8 cellular contexts compared by ENCODE assay signal in genomic region chr17:6443692-6444572, GRCh38. TPM values are rescaled to one million over a fixed set of nuclear protein-coding genes. Genes with fewer than 3 reads are reported as not detected.
DNase-seq lines count a peak whose midpoint lies in the region.

Gene PIMREG, plus strand, starts transcription at chr17:6444455. Its CDS starts 656 bp downstream, at chr17:6445111.

- H3K9me3 Mint-ChIP-seq in activated naive CD4-positive, alpha-beta T cell treated with anti-CD3 and anti-CD28 coated beads for 36 hours: no peaks in the 10 kb centered on the region

- H3K27me3 Mint-ChIP-seq in activated naive CD4-positive, alpha-beta T cell treated with anti-CD3 and anti-CD28 coated beads for 36 hours (ENCODE audit: low read depth): peaks cover 5% of the 10 kb centered on the region

- DNase-seq in EL: peak; percentile 96
- peak; percentile 87 for DNase-seq in H4 (ENCODE audit: low spot score)
- peak; percentile 94 for DNase-seq in M059J (ENCODE audit: low read depth)
- DNase-seq in SK-N-DZ (ENCODE audit: low spot score): peak; percentile 98
- DNase-seq in activated naive CD4-positive, alpha-beta T cell treated with anti-CD3 and anti-CD28 coated beads for 36 hours: peak; percentile 98
- DNase-seq in germinal center (ENCODE audit: low spot score): peak; percentile 94
- peak; percentile 61 to 97 (median 89) for DNase-seq in nucleus accumbens (lab: John Stamatoyannopoulos, UW)
- DNase-seq in superior temporal gyrus (ENCODE audit: extremely low spot score): peak; percentile 92

- H3K36me3 Mint-ChIP-seq in activated naive CD4-positive, alpha-beta T cell treated with anti-CD3 and anti-CD28 coated beads for 36 hours (ENCODE audit: low read depth): no peaks in the 10 kb centered on the region

- intact Hi-C loops in activated naive CD4-positive, alpha-beta T cell treated with anti-CD3 and anti-CD28 coated beads for 36 hours (cut with micrococcal nuclease): loop anchor here (2.0 to 5.0 kb wide), 2 partner anchors 568 to 859 kb away; partner anchors contain the start of genes NLRP1 and RNASEK

- H3K4me1 Mint-ChIP-seq in activated naive CD4-positive, alpha-beta T cell treated with anti-CD3 and anti-CD28 coated beads for 36 hours (ENCODE audit: low read depth): peaks cover 11% of the 10 kb centered on the region

- H3K4me3 Mint-ChIP-seq in activated naive CD4-positive, alpha-beta T cell treated with anti-CD3 and anti-CD28 coated beads for 36 hours: peak within 1 kb of the TSS; percentile 97

- CTCF ChIA-PET in activated naive CD4-positive, alpha-beta T cell treated with anti-CD3 and anti-CD28 coated beads for 36 hours (lab: Charles Lee): interaction anchor here (3.0 kb wide), 1 partner anchor 29 kb away, joined by 10 read pairs; no protein-coding TSS in a partner anchor

- peak within 1 kb of the TSS; percentile 92 for H3K27ac Mint-ChIP-seq in activated naive CD4-positive, alpha-beta T cell treated with anti-CD3 and anti-CD28 coated beads for 36 hours

RNA-seq across cellular contexts. Expression of gene PIMREG, which starts in this region (rescaled TPM):
- total RNA-seq in H4 (2014; rRNA removed; shearing (Covaris generic)): 30.7 and 50.8 TPM in 2 replicates
- total RNA-seq in M059J (2014; rRNA removed; shearing (Covaris generic)): 76.1 and 87.3 TPM in 2 replicates
- 446 and 481 TPM in 2 replicates for polyA plus RNA-seq in SK-N-DZ (2014; cell fraction: cytosol; rRNA removed)
- polyA plus RNA-seq in SK-N-DZ (2014; cell fraction: nucleus; rRNA removed): 381 and 425 TPM in 2 replicates
- 10 to 100 TPM; 18.1 to 19.0 TPM for total RNA-seq in activated naive CD4-positive, alpha-beta T cell treated with anti-CD3 and anti-CD28 coated beads for 36 hours

Comparison
In these comparisons a context has a peak if more than half of its experiments do, and no peak if none do; other contexts are left out.
1. Peak in every context shown above with its lines: DNase-seq.